1 cellular context compared by ENCODE assay signal in genomic region chr22:36528336-36528735, GRCh38.
TF ChIP-seq lines count a peak whose summit lies in the region.

No MANE protein-coding gene starts in this region.

TF ChIP-seq in H1, 55 proteins besides CTCF, POLR2A, EP300 and RAD21 (continued from another document):
- TF ChIP-seq EZH2 (IDR thresholded peaks at IDR 0.05; ENCODE audit: low read depth, low read length, severe bottlenecking) = no peak
- no peak for TF ChIP-seq PHF8 (conservative IDR thresholded peaks at IDR 0.05; ENCODE audit: low read depth, low read length)
- TF ChIP-seq ATF2 (IDR thresholded peaks at IDR 0.05; ENCODE audit: low read length) = no peak
- no peak for TF ChIP-seq CBX8 (IDR thresholded peaks at IDR 0.05; ENCODE audit: borderline replicate concordance, low read depth, low read length)
